1 cellular context compared by ENCODE assay signal in the genomic region with DNA sequence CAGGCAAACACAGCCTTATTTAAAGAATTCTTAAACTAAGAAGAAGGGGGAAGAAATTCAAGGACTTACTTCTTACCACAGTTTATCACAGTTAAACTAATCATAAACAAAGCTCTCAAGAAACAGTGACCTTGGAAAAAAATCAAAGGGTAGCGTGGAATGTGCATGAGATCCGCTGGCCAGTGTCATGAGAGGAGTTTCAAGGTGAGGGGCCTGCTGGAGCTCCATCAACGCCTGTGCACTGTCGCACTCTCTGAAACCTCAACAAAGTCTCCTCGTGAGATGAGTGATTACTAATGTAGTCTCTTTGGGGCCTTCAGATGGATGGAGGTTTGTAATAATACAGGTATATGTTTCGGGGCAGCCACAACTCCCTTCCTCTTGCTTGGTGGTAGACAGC.
TF ChIP-seq lines count a peak whose summit lies in the region.

No MANE protein-coding gene starts in this region.

TF ChIP-seq in IMR-90, 13 proteins besides CTCF, POLR2A, EP300 and RAD21 (continued from another document):
- TF ChIP-seq, protein P1, sequence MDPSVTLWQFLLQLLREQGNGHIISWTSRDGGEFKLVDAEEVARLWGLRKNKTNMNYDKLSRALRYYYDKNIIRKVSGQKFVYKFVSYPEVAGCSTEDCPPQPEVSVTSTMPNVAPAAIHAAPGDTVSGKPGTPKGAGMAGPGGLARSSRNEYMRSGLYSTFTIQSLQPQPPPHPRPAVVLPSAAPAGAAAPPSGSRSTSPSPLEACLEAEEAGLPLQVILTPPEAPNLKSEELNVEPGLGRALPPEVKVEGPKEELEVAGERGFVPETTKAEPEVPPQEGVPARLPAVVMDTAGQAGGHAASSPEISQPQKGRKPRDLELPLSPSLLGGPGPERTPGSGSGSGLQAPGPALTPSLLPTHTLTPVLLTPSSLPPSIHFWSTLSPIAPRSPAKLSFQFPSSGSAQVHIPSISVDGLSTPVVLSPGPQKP (IDR thresholded peaks at IDR 0.05; ENCODE audit: borderline replicate concordance, low read depth, low read length), result no peak
- no peak; the same call in 1 of the 2 replicates for TF ChIP-seq BHLHE40 (IDR thresholded peaks at IDR 0.05; ENCODE audit: low read depth, low read length)
- no peak for TF ChIP-seq RFX5 (IDR thresholded peaks at IDR 0.05; ENCODE audit: low read depth, low read length)
- TF ChIP-seq SMC3 (IDR thresholded peaks at IDR 0.05; ENCODE audit: low read depth, low read length), result no peak
- TF ChIP-seq MAFK (IDR thresholded peaks at IDR 0.05; ENCODE audit: low read depth, low read length), result no peak
- no peak for TF ChIP-seq MAZ (IDR thresholded peaks at IDR 0.05; ENCODE audit: borderline replicate concordance, low read depth, low read length)
